32 cellular contexts compared by ENCODE assay signal in the genomic region with DNA sequence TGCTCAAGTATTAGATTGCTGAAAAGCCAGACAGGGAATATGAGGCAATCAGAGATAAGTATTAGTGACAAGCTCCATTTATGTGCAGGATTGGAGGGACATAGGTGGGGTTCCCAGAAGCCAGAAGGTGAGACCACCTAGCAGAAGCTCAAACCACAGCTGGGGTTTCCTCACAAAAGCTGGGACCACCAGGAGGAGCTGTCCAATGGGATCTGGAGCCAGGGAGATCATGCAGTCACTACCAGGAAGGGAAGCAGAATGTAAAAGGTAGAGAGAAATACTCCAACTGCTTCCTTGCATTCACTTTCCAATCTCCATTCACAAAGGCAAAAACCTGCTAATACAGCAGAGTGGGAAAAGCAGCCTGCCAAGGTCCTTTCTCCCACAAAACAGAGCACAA. TPM values are rescaled to one million over a fixed set of nuclear protein-coding genes. Genes with fewer than 3 reads are reported as not detected.
"Had no signal": no experiment of that assay in that cellular context is flagged by ENCODE, and none has a peak within 500 bp of the region (broad histone marks: within the 10 kb centered on the region; RNA-seq: fewer than 3 reads in every experiment).

No MANE protein-coding gene starts in this region.

- H3K4me1 Mint-ChIP-seq: activated B cell treated with CpG ODN at 0.5 μM for 24 hours; activated CD4-positive, alpha-beta T cell treated with anti-CD3 and anti-CD28 coated beads, Interleukin-2, amount 10 ng/mL, durations not matched to agents 24 days and 14 days; activated CD8-positive, alpha-beta memory T cell treated with anti-CD3 and anti-CD28 coated beads, Interleukin-2, amount 10 ng/mL, durations not matched to agents 7 days and 5 days; activated naive CD8-positive, alpha-beta T cell treated with anti-CD3 and anti-CD28 coated beads, Interleukin-2, amount 50 U/mL, for 24 hours; brain had no signal

- H3K36me3 Mint-ChIP-seq: activated CD8-positive, alpha-beta memory T cell treated with anti-CD3 and anti-CD28 coated beads, Interleukin-2, amount 10 ng/mL, durations not matched to agents 7 days and 5 days; brain had no signal

- H3K9me3 Mint-ChIP-seq: activated T-helper 1 cell treated with anti-CD3 and anti-CD28 coated beads, Interleukin-12 subunit alpha, Interleukin-12 subunit beta, Interleukin-2, Interleukin-4 antibody, amounts not matched to agents 30 ng/mL and 10 ng/mL and 1 ng/mL, durations not matched to agents 14 hours and 24 hours and 36 hours; T-helper 1 cell treated with Interleukin-12 subunit alpha and Interleukin-12 subunit beta and Interleukin-4 antibody, amounts not matched to agents 30 μg/mL and 1 μg/mL, for 36 hours had no signal

- H3K27ac Mint-ChIP-seq: activated B cell treated with CpG ODN at 0.5 μM for 24 hours; activated CD4-positive, alpha-beta T cell treated with anti-CD3 and anti-CD28 coated beads, Interleukin-2, amount 10 ng/mL, durations not matched to agents 24 days and 14 days; activated CD8-positive, alpha-beta memory T cell treated with anti-CD3 and anti-CD28 coated beads, Interleukin-2, amount 10 ng/mL, durations not matched to agents 7 days and 5 days; activated naive CD4-positive, alpha-beta T cell treated with anti-CD3 and anti-CD28 coated beads, Interleukin-2, amount 50 U/mL, for 72 hours; activated naive CD8-positive, alpha-beta T cell treated with anti-CD3 and anti-CD28 coated beads, Interleukin-2, amount 50 U/mL, for 24 hours; activated T-cell treated with anti-CD3 and anti-CD28 coated beads, Interleukin-2, amount 50 U/mL, for 24 hours; activated T-helper 1 cell treated with anti-CD3 and anti-CD28 coated beads, Interleukin-12 subunit alpha, Interleukin-12 subunit beta, Interleukin-2, Interleukin-4 antibody, amounts not matched to agents 30 ng/mL and 10 ng/mL and 1 ng/mL, durations not matched to agents 14 hours and 24 hours and 36 hours; brain; T-helper 1 cell treated with Interleukin-12 subunit alpha and Interleukin-12 subunit beta and Interleukin-4 antibody, amounts not matched to agents 30 μg/mL and 1 μg/mL, for 36 hours had no signal

- H3K4me3 ChIP-seq: cardiac muscle cell, K562, SJCRH30 had no signal

- H3K27ac ChIP-seq: cardiac muscle cell, RWPE1, SJCRH30 had no signal

- ATAC-seq: activated CD8-positive, alpha-beta memory T cell treated with anti-CD3 and anti-CD28 coated beads, Interleukin-2, amount 10 ng/mL, durations not matched to agents 7 days and 5 days; activated naive CD4-positive, alpha-beta T cell treated with anti-CD3 and anti-CD28 coated beads, Interleukin-2, amount 50 U/mL, for 72 hours; activated naive CD8-positive, alpha-beta T cell treated with anti-CD3 and anti-CD28 coated beads, Interleukin-2, amount 50 U/mL, for 24 hours; K562; Panc1 had no signal

- H3K36me3 ChIP-seq: cardiac muscle cell, SJCRH30 had no signal

- DNase-seq: activated B cell treated with CpG ODN at 0.5 μM for 24 hours; activated CD4-positive, alpha-beta T cell treated with anti-CD3 and anti-CD28 coated beads for 1 hour; activated CD4-positive, alpha-beta T cell treated with anti-CD3 and anti-CD28 coated beads, Interleukin-2, amount 10 ng/mL, durations not matched to agents 24 days and 14 days; activated CD4-positive, alpha-beta T cell treated with anti-CD3 and anti-CD28 coated beads, Interleukin-2, amount 50 U/mL, for 48 hours; activated CD8-positive, alpha-beta memory T cell treated with anti-CD3 and anti-CD28 coated beads, Interleukin-2, amount 10 ng/mL, durations not matched to agents 7 days and 5 days; activated effector memory CD4-positive, alpha-beta T cell treated with Interleukin-2 at 50 U/mL for 16 hours; activated naive CD4-positive, alpha-beta T cell; activated naive CD8-positive, alpha-beta T cell treated with anti-CD3 and anti-CD28 coated beads, Interleukin-2, amount 50 U/mL, for 24 hours; activated T-cell treated with anti-CD3 and anti-CD28 coated beads, Interleukin-2, amount 50 U/mL, for 24 hours; amygdala; Karpas-422; MM.1S; NCI-H1105; NCI-H1436; NCI-H1694 treated with DMSO at 0.1 percent for 48 hours; NCI-H2029 treated with DMSO at 0.1 percent for 48 hours; NCI-H345; NCI-H510A treated with DMSO at 0.1 percent for 48 hours; NCI-H69; NK-92 treated with Interleukin-12 subunit alpha and Interleukin-12 subunit beta, amount 100 ng/mL, for 24 hours; OCI-M1; Right ventricle myocardium superior had no signal

- H3K27me3 ChIP-seq: SJCRH30 had no signal

- H3K9me3 ChIP-seq: SJCRH30 had no signal

- H3K4me1 ChIP-seq: SJCRH30 had no signal

- H3K27me3 Mint-ChIP-seq: activated B cell treated with CpG ODN at 0.5 μM for 24 hours; activated CD4-positive, alpha-beta T cell treated with anti-CD3 and anti-CD28 coated beads, Interleukin-2, amount 10 ng/mL, durations not matched to agents 24 days and 14 days; activated T-cell treated with anti-CD3 and anti-CD28 coated beads, Interleukin-2, amount 50 U/mL, for 24 hours; brain had no signal

- H3K4me3 Mint-ChIP-seq: activated B cell treated with CpG ODN at 0.5 μM for 24 hours; activated CD4-positive, alpha-beta T cell treated with anti-CD3 and anti-CD28 coated beads, Interleukin-2, amount 10 ng/mL, durations not matched to agents 24 days and 14 days; activated CD8-positive, alpha-beta memory T cell treated with anti-CD3 and anti-CD28 coated beads, Interleukin-2, amount 10 ng/mL, durations not matched to agents 7 days and 5 days; activated naive CD8-positive, alpha-beta T cell treated with anti-CD3 and anti-CD28 coated beads, Interleukin-2, amount 50 U/mL, for 24 hours; activated T-cell treated with anti-CD3 and anti-CD28 coated beads, Interleukin-2, amount 50 U/mL, for 24 hours; activated T-helper 1 cell treated with anti-CD3 and anti-CD28 coated beads, Interleukin-12 subunit alpha, Interleukin-12 subunit beta, Interleukin-2, Interleukin-4 antibody, amounts not matched to agents 30 ng/mL and 10 ng/mL and 1 ng/mL, durations not matched to agents 14 hours and 24 hours and 36 hours; brain; T-helper 1 cell treated with Interleukin-12 subunit alpha and Interleukin-12 subunit beta and Interleukin-4 antibody, amounts not matched to agents 30 μg/mL and 1 μg/mL, for 36 hours had no signal

RNA-seq across cellular contexts. Expression of a gene that starts 5.2 kb away (rescaled TPM):
- total RNA-seq: activated B cell treated with CpG ODN at 0.5 μM for 24 hours; activated CD4-positive, alpha-beta T cell treated with anti-CD3 and anti-CD28 coated beads, Interleukin-2, amount 10 ng/mL, durations not matched to agents 24 days and 14 days; activated CD8-positive, alpha-beta memory T cell treated with anti-CD3 and anti-CD28 coated beads, Interleukin-2, amount 10 ng/mL, durations not matched to agents 7 days and 5 days; activated naive CD4-positive, alpha-beta T cell treated with anti-CD3 and anti-CD28 coated beads, Interleukin-2, amount 50 U/mL, for 72 hours; activated T-helper 1 cell treated with anti-CD3 and anti-CD28 coated beads, Interleukin-12 subunit alpha, Interleukin-12 subunit beta, Interleukin-2, Interleukin-4 antibody, amounts not matched to agents 30 ng/mL and 10 ng/mL and 1 ng/mL, durations not matched to agents 14 hours and 24 hours and 36 hours; astrocyte; cardiac muscle cell; K562; Right ventricle myocardium superior; SJCRH30 had no signal
- polyA plus RNA-seq: cardiac muscle cell, K562 had no signal
